Comparison of ENCODE assay signal across 9 cellular contexts in genomic region chr1:103107696-103108524, GRCh38. TPM values are rescaled to one million over a fixed set of nuclear protein-coding genes. Genes with fewer than 3 reads are reported as not detected.
A peak's percentile ranks its signal among the peaks of the same experiment; 100 is the strongest.
DNase-seq lines count a peak whose midpoint lies in the region; ATAC-seq and TF ChIP-seq lines count a peak whose summit lies in the region.
"Had no signal": no experiment of that assay in that cellular context is flagged by ENCODE, and none has a peak within 500 bp of the region (broad histone marks: within the 10 kb centered on the region; RNA-seq: fewer than 3 reads in every experiment).

COL11A1 (minus strand) TSS chr1:103108522; CDS start chr1:103108178, 344 bp downstream.

- peaks cover 4% of the 10 kb centered on the region for H3K36me3 Mint-ChIP-seq in osteocyte (ENCODE audit: unreplicated experiment)

- peak within 1 kb of the TSS; percentile 69 for H2AFZ ChIP-seq in ACC112 (ENCODE audit: low read length, unreplicated experiment)

- H3K4me1 ChIP-seq in ACC112 (ENCODE audit: control insufficient read depth, insufficient read depth, low read length, unreplicated experiment) (peaks cover 29% of the 10 kb centered on the region), Peyer's patch (peaks cover 0 to 12% (median 2%) of the 10 kb centered on the region in 4 donors)

- no peaks in the 10 kb centered on the region for H3K27me3 Mint-ChIP-seq in osteocyte (ENCODE audit: unreplicated experiment)

- H3K36me3 ChIP-seq in ACC112 (ENCODE audit: insufficient read depth, low read length) = no peaks in the 10 kb centered on the region
- H3K36me3 ChIP-seq in Peyer's patch = no peaks in the 10 kb centered on the region

- DNase-seq in Peyer's patch (no peak), globus pallidus (ENCODE audit: low spot score) (peak; percentile 2), osteocyte (ENCODE audit: extremely low spot score, unreplicated experiment) (no peak), T-helper 1 cell (no peak), left lobe of liver (ENCODE audit: low spot score) (no peak)
- DNase-seq: activated CD8-positive, alpha-beta memory T cell treated with anti-CD3 and anti-CD28 coated beads for 24 hours had no signal

- H3K27ac ChIP-seq in ACC112 (ENCODE audit: low read depth, low read length) (no peak within 1 kb of the TSS), Peyer's patch (no peak within 1 kb of the TSS)

- TF ChIP-seq POLR2A in Peyer's patch (IDR thresholded peaks at IDR 0.05) = no peak

- H3K9me3 Mint-ChIP-seq in osteocyte (ENCODE audit: unreplicated experiment) = no peaks in the 10 kb centered on the region

- no peaks in the 10 kb centered on the region for H3K79me2 ChIP-seq in ACC112 (ENCODE audit: control insufficient read depth, insufficient read depth, low read length, unreplicated experiment)

- H3K4me3 ChIP-seq in ACC112 (ENCODE audit: low read depth, low read length) (peak within 1 kb of the TSS; percentile 75), Peyer's patch (peak within 1 kb of the TSS in 3 of 4 donors; percentile 7 to 35 (median 22))

- peaks cover 63% of the 10 kb centered on the region for H3K4me1 Mint-ChIP-seq in osteocyte (ENCODE audit: unreplicated experiment)

- no peak for TF ChIP-seq CTCF in Peyer's patch (IDR thresholded peaks at IDR 0.05)
- no peak for TF ChIP-seq CTCF in osteocyte (IDR thresholded peaks at IDR 0.05)

- peak within 1 kb of the TSS; percentile 91 for H3K4me3 Mint-ChIP-seq in osteocyte (ENCODE audit: unreplicated experiment)

- no peaks in the 10 kb centered on the region for H3K27me3 ChIP-seq in ACC112 (ENCODE audit: insufficient read depth, low read length)
- no peaks in the 10 kb centered on the region for H3K27me3 ChIP-seq in Peyer's patch

- H3K9me3 ChIP-seq in Peyer's patch = no peaks in the 10 kb centered on the region

- peak within 1 kb of the TSS; percentile 83 for H3K27ac Mint-ChIP-seq in osteocyte (ENCODE audit: unreplicated experiment)

- no peak for ATAC-seq in left lobe of liver
- ATAC-seq in HG02623 (IDR thresholded peaks at IDR 0.05; ENCODE audit: unreplicated experiment) = no peak
- ATAC-seq in GM21717 (IDR thresholded peaks at IDR 0.05; ENCODE audit: unreplicated experiment) = no peak

RNA-seq across cellular contexts. Expression of gene COL11A1, which starts in this region (rescaled TPM):
- total RNA-seq in Peyer's patch (under 1 TPM in 1 of 4 donors, not detected in 3; 0.28 TPM), osteocyte (592 and 632 TPM in 2 replicates), left lobe of liver (0.08 TPM)

Comparison
In these comparisons a context has a peak if more than half of its experiments do, and no peak if none do; other contexts are left out.
1. RNA of gene COL11A1 (total RNA-seq): 592 to 632 TPM in osteocyte; 0.28 TPM in Peyer's patch and 0.08 TPM in left lobe of liver (single experiment); every median in the first group is over 100 times any median in the second.